ENCODE assay signal across 34 cellular contexts in genomic region chr9:110864011-110864410, GRCh38.
"Had no signal": no experiment of that assay in that cellular context is flagged by ENCODE, and none has a peak within 500 bp of the region (broad histone marks: within the 10 kb centered on the region; RNA-seq: fewer than 3 reads in every experiment).

No MANE protein-coding gene starts in this region.

- H3K4me3 ChIP-seq: MG63, PC-9, SJSA1 had no signal

- DNase-seq: activated CD4-positive, alpha-beta T cell treated with anti-CD3 and anti-CD28 coated beads, Interleukin-2, amount 10 ng/mL, durations not matched to agents 24 days and 14 days; activated CD4-positive, alpha-beta T cell treated with anti-CD3 and anti-CD28 coated beads, Interleukin-2, amount 50 U/mL, for 4 hours; activated CD4-positive, CD25-positive, alpha-beta regulatory T cell; activated CD8-positive, alpha-beta T cell treated with anti-CD3 and anti-CD28 coated beads for 36 hours; activated effector memory CD4-positive, alpha-beta T cell treated with anti-CD3 and anti-CD28 coated beads, Interleukin-2, amount 50 U/mL, for 16 hours; activated naive CD4-positive, alpha-beta T cell; activated naive CD8-positive, alpha-beta T cell treated with anti-CD3 and anti-CD28 coated beads, Interleukin-2, amount 10 ng/mL, durations not matched to agents 7 days and 5 days; activated T-cell treated with anti-CD3 and anti-CD28 coated beads, Interleukin-2, amount 50 U/mL, for 1 hour; activated T-cell treated with anti-CD3 and anti-CD28 coated beads, Interleukin-2, amount 50 U/mL, for 72 hours; amygdala; caudate nucleus; cerebellar nuclear complex; Karpas-422; KBM-7; MG63; NCI-H1092; NCI-H1436 treated with DMSO at 0.1 percent for 48 hours; NCI-H1694 treated with DMSO at 0.1 percent for 48 hours; NCI-H2029; NCI-H345; NCI-H524 treated with DMSO at 0.1 percent for 48 hours; NCI-H748 treated with DMSO at 0.1 percent for 48 hours; NK-92 treated with Interleukin-12 subunit alpha and Interleukin-12 subunit beta, amount 100 ng/mL, for 24 hours; PC-9; SHP77 treated with DMSO at 0.1 percent for 48 hours; SW 1271; T-helper 1 cell; T-helper 2 cell; T-helper 9 cell; WERI-Rb-1 had no signal

- H2AFZ ChIP-seq: PC-9 had no signal

- H3K4me1 ChIP-seq: SJSA1 had no signal

- ATAC-seq: activated CD8-positive, alpha-beta T cell treated with anti-CD3 and anti-CD28 coated beads for 36 hours; activated T-cell treated with anti-CD3 and anti-CD28 coated beads, Interleukin-2, amount 50 U/mL, for 72 hours; activated T-helper 17 cell treated with anti-CD3 and anti-CD28 coated beads, Interleukin-2, amount 50 U/mL, for 72 hours had no signal

- H3K36me3 ChIP-seq: SJSA1, WERI-Rb-1 had no signal

- FAIRE-seq: bronchial epithelial cell, RCC 7860 had no signal

- H3K27me3 ChIP-seq: MG63, SJSA1 had no signal

- H3K27ac ChIP-seq: PC-9, SJSA1, WERI-Rb-1 had no signal

- H3K4me2 ChIP-seq: PC-9 had no signal
